In the genomic region with DNA sequence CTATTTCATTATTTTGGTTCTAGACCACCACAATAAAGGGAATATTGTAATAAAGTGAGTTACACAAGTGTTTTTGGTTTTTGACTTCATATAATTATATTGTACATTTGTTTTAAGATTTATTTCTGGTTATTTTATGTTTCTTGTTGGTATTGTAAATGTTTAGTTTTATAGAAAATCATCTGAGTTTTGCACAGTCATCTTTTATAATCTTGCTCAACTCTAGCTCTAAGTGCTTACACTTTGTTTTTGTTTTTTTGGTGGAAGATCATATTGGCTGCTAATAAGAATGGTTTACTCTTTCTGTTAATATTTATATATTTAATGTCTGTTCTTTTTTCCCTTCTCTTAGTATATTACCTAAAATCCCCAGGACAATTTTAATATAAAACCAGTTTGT, we compare ENCODE assay signal across 24 cellular contexts.
"Had no signal": no experiment of that assay in that cellular context is flagged by ENCODE, and none has a peak within 500 bp of the region (broad histone marks: within the 10 kb centered on the region; RNA-seq: fewer than 3 reads in every experiment).

No MANE protein-coding gene starts in this region.

- H3K27me3 ChIP-seq: foreskin keratinocyte, left lung, neural progenitor cell, suprapubic skin, transverse colon, upper lobe of right lung, uterus had no signal

- DNase-seq: cortex of kidney; effector memory CD8-positive, alpha-beta T cell; foreskin keratinocyte; hypothalamus; immature natural killer cell; left cardiac atrium; left lung; mesenchymal stem cell; naive thymus-derived CD4-positive, alpha-beta T cell; stimulated activated CD4-positive, alpha-beta T cell treated with anti-CD3 and anti-CD28 coated beads, Interleukin-12 subunit alpha, Interleukin-12 subunit beta, amount 100 ng/mL, for 4 hours; stimulated activated CD4-positive, alpha-beta T cell treated with anti-CD3 and anti-CD28 coated beads, Interleukin-1b, Interleukin-23, amount 100 ng/mL, for 48 hours; stimulated activated CD4-positive, alpha-beta T cell treated with anti-CD3 and anti-CD28 coated beads, Interleukin-4, amount 100 ng/mL, for 1 hour; stimulated activated CD8-positive, alpha-beta memory T cell treated with anti-CD3 and anti-CD28 coated beads, Interleukin-4, amount 100 ng/mL, for 48 hours; stimulated activated naive CD4-positive, alpha-beta T cell; stimulated activated naive CD8-positive, alpha-beta T cell treated with anti-CD3 and anti-CD28 coated beads, Interleukin-15, amount 100 ng/mL, for 72 hours; transverse colon; upper lobe of right lung; uterus had no signal

- ATAC-seq: effector memory CD8-positive, alpha-beta T cell; foreskin keratinocyte; left cardiac atrium; left lung; naive thymus-derived CD4-positive, alpha-beta T cell; sciatic nerve; stimulated activated naive CD8-positive, alpha-beta T cell treated with anti-CD3 and anti-CD28 coated beads, Interleukin-15, amount 100 ng/mL, for 72 hours; upper lobe of right lung had no signal

- H3K27ac ChIP-seq: foreskin keratinocyte, left lung, neural progenitor cell, parathyroid adenoma, suprapubic skin, transverse colon, upper lobe of right lung, uterus had no signal

- H3K79me2 ChIP-seq: parathyroid adenoma had no signal

- H3K36me3 ChIP-seq: left lung, neural progenitor cell, suprapubic skin, transverse colon, upper lobe of right lung, uterus had no signal

- H3K4me1 ChIP-seq: foreskin keratinocyte, left lung, parathyroid adenoma, suprapubic skin, upper lobe of right lung, uterus had no signal

- H3K9ac ChIP-seq: neural progenitor cell, parathyroid adenoma had no signal

- H3K9me3 ChIP-seq: suprapubic skin, transverse colon, upper lobe of right lung, uterus had no signal

- H3K4me2 ChIP-seq: smooth muscle cell had no signal

- FAIRE-seq: keratinocyte had no signal

- H2AFZ ChIP-seq: neural progenitor cell, parathyroid adenoma had no signal

- H3K4me3 ChIP-seq: left lung, neural progenitor cell, smooth muscle cell, suprapubic skin, transverse colon, upper lobe of right lung, uterus had no signal
